In genomic region chr10:84789050-84789449, GRCh38 we compare ENCODE assay signal across 27 cellular contexts.
"Had no signal": no experiment of that assay in that cellular context is flagged by ENCODE, and none has a peak within 500 bp of the region (broad histone marks: within the 10 kb centered on the region; RNA-seq: fewer than 3 reads in every experiment).

No MANE protein-coding gene starts in this region.

- H3K4me3 ChIP-seq: ovary, psoas muscle, right lobe of liver, sigmoid colon, stomach, thoracic aorta, thyroid gland, tibial nerve, upper lobe of left lung, vagina had no signal

- H3K4me1 Mint-ChIP-seq: natural killer cell; nephron; stimulated activated effector memory CD8-positive, alpha-beta T cell treated with anti-CD3 and anti-CD28 coated beads, Interleukin-12 subunit alpha, Interleukin-12 subunit beta, amount 100 ng/mL, for 72 hours; stimulated activated naive B cell treated with anti-CD40 and anti-IgM and Interleukin-4, amounts not matched to agents 10 μg/mL and 1 μg/mL and 100 μg/mL, for 72 hours had no signal

- H3K4me1 ChIP-seq: parathyroid adenoma, psoas muscle, right lobe of liver, stomach, thyroid gland, tibial nerve, upper lobe of left lung, vagina had no signal

- H3K27ac Mint-ChIP-seq: natural killer cell; nephron; progenitor cell of endocrine pancreas; stimulated activated effector memory CD8-positive, alpha-beta T cell treated with anti-CD3 and anti-CD28 coated beads, Interleukin-12 subunit alpha, Interleukin-12 subunit beta, amount 100 ng/mL, for 72 hours; stimulated activated naive B cell treated with anti-CD40 and anti-IgM and Interleukin-4, amounts not matched to agents 10 μg/mL and 1 μg/mL and 100 μg/mL, for 72 hours; stimulated activated naive CD8-positive, alpha-beta T cell treated with anti-CD3 and anti-CD28 coated beads, Interleukin-15, Interleukin-2, amounts not matched to agents 100 ng/mL and 50 ng/mL, for 24 hours had no signal

- ATAC-seq: natural killer cell; psoas muscle; right cardiac atrium; right lobe of liver; stimulated activated naive B cell treated with anti-CD40 and anti-IgM and Interleukin-4, amounts not matched to agents 10 μg/mL and 1 μg/mL and 100 μg/mL, for 72 hours had no signal

- H3K36me3 ChIP-seq: neutrophil, ovary, right lobe of liver, sigmoid colon, stomach, thoracic aorta, thyroid gland, tibial nerve, upper lobe of left lung, vagina had no signal

- H3K4me3 Mint-ChIP-seq: natural killer cell; nephron; stimulated activated effector memory CD8-positive, alpha-beta T cell treated with anti-CD3 and anti-CD28 coated beads, Interleukin-12 subunit alpha, Interleukin-12 subunit beta, amount 100 ng/mL, for 72 hours; stimulated activated naive B cell treated with anti-CD40 and anti-IgM and Interleukin-4, amounts not matched to agents 10 μg/mL and 1 μg/mL and 100 μg/mL, for 72 hours; stimulated activated naive CD8-positive, alpha-beta T cell treated with anti-CD3 and anti-CD28 coated beads, Interleukin-15, Interleukin-2, amounts not matched to agents 100 ng/mL and 50 ng/mL, for 24 hours had no signal

- H3K27ac ChIP-seq: neutrophil, ovary, parathyroid adenoma, psoas muscle, right lobe of liver, sigmoid colon, stomach, thoracic aorta, thyroid gland, tibial nerve, upper lobe of left lung, vagina had no signal

- H3K9me3 ChIP-seq: neutrophil, ovary, psoas muscle, right lobe of liver, sigmoid colon, stomach, thoracic aorta, thyroid gland, upper lobe of left lung, vagina had no signal

- DNase-seq: natural killer cell; nucleus accumbens; ovary; posterior cingulate gyrus; psoas muscle; right cardiac atrium; right lobe of liver; sigmoid colon; small intestine; stimulated activated CD4-positive, alpha-beta T cell treated with anti-CD3 and anti-CD28 coated beads, Interleukin-15, amount 100 ng/mL, for 24 hours; stimulated activated CD4-positive, alpha-beta T cell treated with anti-CD3 and anti-CD28 coated beads, Interleukin-2, amount 100 ng/mL, for 24 hours; stimulated activated CD4-positive, alpha-beta T cell treated with anti-CD3 and anti-CD28 coated beads, Interleukin-2, amount 100 ng/mL, for 48 hours; stimulated activated CD4-positive, alpha-beta T cell treated with anti-CD3 and anti-CD28 coated beads, Interleukin-4, amount 100 ng/mL, for 24 hours; stimulated activated naive B cell treated with anti-CD40 and anti-IgM and Interleukin-4, amounts not matched to agents 10 μg/mL and 1 μg/mL and 100 μg/mL, for 72 hours; stimulated activated naive CD4-positive, alpha-beta T cell treated with Interleukin-2 at 50 U/mL for 16 hours; stomach; thyroid gland; upper lobe of left lung had no signal

- H3K9me3 Mint-ChIP-seq: natural killer cell; nephron; stimulated activated effector memory CD8-positive, alpha-beta T cell treated with anti-CD3 and anti-CD28 coated beads, Interleukin-12 subunit alpha, Interleukin-12 subunit beta, amount 100 ng/mL, for 72 hours; stimulated activated naive CD8-positive, alpha-beta T cell treated with anti-CD3 and anti-CD28 coated beads, Interleukin-15, Interleukin-2, amounts not matched to agents 100 ng/mL and 50 ng/mL, for 24 hours had no signal

- H3K27me3 Mint-ChIP-seq: progenitor cell of endocrine pancreas; stimulated activated naive B cell treated with anti-CD40 and anti-IgM and Interleukin-4, amounts not matched to agents 10 μg/mL and 1 μg/mL and 100 μg/mL, for 72 hours; stimulated activated naive CD8-positive, alpha-beta T cell treated with anti-CD3 and anti-CD28 coated beads, Interleukin-15, Interleukin-2, amounts not matched to agents 100 ng/mL and 50 ng/mL, for 24 hours had no signal

- H3K27me3 ChIP-seq: neutrophil, ovary, right lobe of liver, sigmoid colon, stomach, thyroid gland, tibial nerve, upper lobe of left lung, vagina had no signal

- H3K36me3 Mint-ChIP-seq: natural killer cell; stimulated activated effector memory CD8-positive, alpha-beta T cell treated with anti-CD3 and anti-CD28 coated beads, Interleukin-12 subunit alpha, Interleukin-12 subunit beta, amount 100 ng/mL, for 72 hours; stimulated activated naive B cell treated with anti-CD40 and anti-IgM and Interleukin-4, amounts not matched to agents 10 μg/mL and 1 μg/mL and 100 μg/mL, for 72 hours had no signal
